Comparison of ENCODE assay signal across 26 cellular contexts in genomic region chr7:155813791-155814568, GRCh38. TPM values are rescaled to one million over a fixed set of nuclear protein-coding genes. Genes with fewer than 3 reads are reported as not detected.
DNase-seq lines count a peak whose midpoint lies in the region; ATAC-seq and TF ChIP-seq lines count a peak whose summit lies in the region.
"Had no signal": no experiment of that assay in that cellular context is flagged by ENCODE, and none has a peak within 500 bp of the region (broad histone marks: within the 10 kb centered on the region; RNA-seq: fewer than 3 reads in every experiment).

No MANE protein-coding gene starts in this region.

- H3K27me3 ChIP-seq in right cardiac atrium (ENCODE audit: control insufficient read depth, insufficient read depth) (no peaks in the 10 kb centered on the region), lower lobe of right lung (ENCODE audit: low read depth) (peaks cover 74% of the 10 kb centered on the region), aorta (ENCODE audit: control insufficient read depth in 1 of 2, insufficient read depth in 2 of 2, low read length in 1 of 2) (no peaks in the 10 kb centered on the region)

- H3K36me3 Mint-ChIP-seq in WTC11 (no peaks in the 10 kb centered on the region), HFFc6 (ENCODE audit: low read depth) (no peaks in the 10 kb centered on the region)

- H3K4me1 Mint-ChIP-seq in WTC11 (peaks cover 42% of the 10 kb centered on the region), HFFc6 (ENCODE audit: low read depth) (peaks cover 21% of the 10 kb centered on the region)

- no peak for ATAC-seq in right cardiac atrium
- no peak for ATAC-seq in left ventricle myocardium superior
- ATAC-seq in WTC11, result no peak
- ATAC-seq in lower lobe of right lung, result no peak
- ATAC-seq in aorta (ENCODE audit: low FRiP score), result peak; percentile 34
- ATAC-seq: HepG2 had no signal

- peaks cover 69% of the 10 kb centered on the region for H3K27me3 Mint-ChIP-seq in WTC11 (ENCODE audit: low read depth)
- peaks cover 33% of the 10 kb centered on the region for H3K27me3 Mint-ChIP-seq in HFFc6 (ENCODE audit: insufficient read depth)

- 6% methylated on average over 21 of the region's 21 CpGs for WGBS in right cardiac atrium
- 7 to 10% methylated on average over 21 of the region's 21 CpGs for WGBS in aorta, 2 donors

- H3K36me3 ChIP-seq in lower lobe of right lung (no peaks in the 10 kb centered on the region), aorta (ENCODE audit: control insufficient read depth in 1 of 2, insufficient read depth in 2 of 2, low read length in 1 of 2) (no peaks in the 10 kb centered on the region)
- H3K36me3 ChIP-seq: BE2C, HAP-1, SJSA1 had no signal

- H3K9me3 Mint-ChIP-seq in WTC11 (no peaks in the 10 kb centered on the region), HFFc6 (no peaks in the 10 kb centered on the region)

- CTCF ChIA-PET in WTC11 (lab: Charles Lee), result interaction anchor here (0.6 to 3.2 kb wide), 11 partner anchors 9 to 1880 kb away, joined by 3 to 14 read pairs (median 3); no protein-coding TSS in a partner anchor

- H3K4me3 Mint-ChIP-seq in WTC11, result no peak overlapping the region
- no peak overlapping the region for H3K4me3 Mint-ChIP-seq in HFFc6

- H3K4me3 ChIP-seq in right cardiac atrium (ENCODE audit: low read length) (no peak overlapping the region), lower lobe of right lung (no peak overlapping the region), aorta (ENCODE audit: low read length in 2 of 2) (no peak overlapping the region), coronary artery (no peak overlapping the region)
- H3K4me3 ChIP-seq: HAP-1, SJSA1 had no signal

- H3K4me1 ChIP-seq in right cardiac atrium (ENCODE audit: control insufficient read depth, insufficient read depth, low read length) (no peaks in the 10 kb centered on the region), lower lobe of right lung (peaks cover 27% of the 10 kb centered on the region), aorta (ENCODE audit: control insufficient read depth in 1 of 2, insufficient read depth in 2 of 2, low read length in 2 of 2) (no peaks in the 10 kb centered on the region)
- H3K4me1 ChIP-seq: BE2C, HAP-1, SJSA1 had no signal

- intact Hi-C loops in right cardiac atrium (cut with DNase I) (no loop called here), left ventricle myocardium superior (cut with micrococcal nuclease) (no loop called here), lower lobe of right lung (cut with DNase I) (loop anchor here (10.0 kb wide), 1 partner anchor 661 kb away; no protein-coding TSS in a partner anchor), aorta (cut with DNase I) (no loop called here)

- DNase-seq in right cardiac atrium (peak in 2 of 3 donors; percentile 35 to 36), left ventricle myocardium superior (no peak), WTC11 (ENCODE audit: low spot score) (no peak), lower lobe of right lung (peak; percentile 28), aorta (no peak), coronary artery (ENCODE audit: low spot score) (no peak), HFFc6 (no peak)
- DNase-seq in activated naive CD4-positive, alpha-beta T cell (lab: John Stamatoyannopoulos, UW), result no peak
- DNase-seq: 8988T, ACHN, BE2C, DMS153, DND-41, Karpas-422, NCI-H1092 treated with DMSO at 0.1 percent for 48 hours, NCI-H1436, NCI-H187 treated with DMSO at 0.1 percent for 48 hours, NCI-H2171 treated with DMSO at 0.1 percent for 48 hours, NCI-H345, NCI-H524, NCI-H774, Right ventricle myocardium superior had no signal

- H3K9me3 ChIP-seq in right cardiac atrium (ENCODE audit: control insufficient read depth, low read length) (no peaks in the 10 kb centered on the region), lower lobe of right lung (no peaks in the 10 kb centered on the region), aorta (ENCODE audit: control insufficient read depth, low read length) (no peaks in the 10 kb centered on the region)
- H3K9me3 ChIP-seq: BE2C, HAP-1, SJSA1 had no signal

- TF ChIP-seq CTCF in WTC11 (IDR thresholded peaks at IDR 0.05) (no peak), lower lobe of right lung (IDR thresholded peaks at IDR 0.05) (no peak), coronary artery (IDR thresholded peaks at IDR 0.05) (no peak), HFFc6 (IDR thresholded peaks at IDR 0.05) (no peak)

- POLR2A ChIA-PET in WTC11 (lab: Charles Lee), result interaction anchor here (0.7 kb wide), 1 partner anchor 1079 kb away, joined by 4 read pairs; the partner anchor contains the start of gene LMBR1

- H3K27ac Mint-ChIP-seq in WTC11 (no peak overlapping the region), HFFc6 (no peak overlapping the region)

- no peak overlapping the region for H3K27ac ChIP-seq in right cardiac atrium (ENCODE audit: low read length)
- no peak overlapping the region for H3K27ac ChIP-seq in lower lobe of right lung
- H3K27ac ChIP-seq in aorta (ENCODE audit: low read depth in 1 of 2, low read length in 2 of 2), result no peak overlapping the region
- no peak overlapping the region for H3K27ac ChIP-seq in coronary artery
- H3K27ac ChIP-seq: SJSA1 had no signal

TF ChIP-seq in WTC11, 78 proteins besides CTCF, POLR2A, EP300 and RAD21:
- TF ChIP-seq NFYB (CRISPR knock-in tag; conservative IDR thresholded peaks at IDR 0.05; ENCODE audit: low read depth), result no peak
- TF ChIP-seq JAZF1 (CRISPR knock-in tag; IDR thresholded peaks at IDR 0.05), result no peak
- TF ChIP-seq ZNF416 (CRISPR knock-in tag; IDR thresholded peaks at IDR 0.05), result no peak
- peak; percentile 13; the same call in 1 of the 2 replicates for TF ChIP-seq PRDM15 (CRISPR knock-in tag; IDR thresholded peaks at IDR 0.05)
- TF ChIP-seq PREB (CRISPR knock-in tag; IDR thresholded peaks at IDR 0.05; ENCODE audit: borderline replicate concordance), result no peak

RNA-seq across cellular contexts. Expression of gene SHH, which starts 1.7 kb away (rescaled TPM):
- total RNA-seq in right cardiac atrium, result not detected
- not detected for polyA plus RNA-seq in right cardiac atrium
- total RNA-seq in left ventricle myocardium superior, result not detected
- total RNA-seq in WTC11 (2021), result 0.05 to 0.37 TPM (median 0.26 TPM) in 3 replicates
- 7.3 TPM for total RNA-seq in lower lobe of right lung
- total RNA-seq in aorta, result under 1 TPM in 1 of 2 donors, not detected in 1; 0.10 TPM
- polyA plus RNA-seq in aorta, result under 1 TPM in 1 of 2 donors, not detected in 1; 0.25 TPM
- not detected for total RNA-seq in HFFc6 (2021; fragmentation: NEBNext Ultra II Directional; extraction: Animal tissue kit (Norgen Biotek cat#: 25700))
- total RNA-seq: Right ventricle myocardium superior, RPMI7951, SJSA1 had no signal

Comparison
In these comparisons a context has a peak if more than half of its experiments do, and no peak if none do; other contexts are left out.
1. DNase-seq: peak in right cardiac atrium (2 of 3) and lower lobe of right lung (single experiment); none in left ventricle myocardium superior (single experiment), WTC11 (single experiment), aorta (0 of 2), coronary artery (single experiment), HFFc6 (single experiment) and activated naive CD4-positive, alpha-beta T cell (0 of 4).